ENCODE assay signal across 15 cellular contexts in the genomic region with DNA sequence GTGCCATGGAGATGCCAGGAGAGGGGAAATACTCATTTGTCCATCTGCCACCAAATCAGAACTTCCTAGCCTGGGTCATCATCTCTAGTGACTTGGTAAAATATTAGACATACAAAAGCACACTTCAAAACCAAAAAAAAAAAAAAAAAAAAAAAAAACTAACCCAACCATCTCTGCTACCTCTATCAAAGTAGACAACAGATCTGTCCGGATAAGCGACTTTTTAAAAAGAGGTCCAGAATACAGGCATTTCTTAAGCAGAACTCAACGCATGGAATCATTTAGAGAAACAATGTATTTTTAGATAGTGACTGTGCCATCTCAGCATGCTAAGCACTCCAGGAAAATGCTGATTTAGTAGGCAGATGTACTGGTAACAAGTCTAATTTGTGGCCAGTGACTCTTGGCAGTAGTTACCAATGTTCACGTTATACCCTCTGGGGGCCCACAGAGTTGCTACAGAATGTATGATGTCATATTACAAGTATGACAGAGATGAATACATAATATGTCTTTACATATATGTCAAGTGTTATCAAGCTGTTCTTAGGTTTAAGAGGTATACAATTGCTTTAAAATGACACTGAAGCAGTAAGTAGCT.
DNase-seq lines count a peak whose midpoint lies in the region; ATAC-seq and TF ChIP-seq lines count a peak whose summit lies in the region.
"Had no signal": no experiment of that assay in that cellular context is flagged by ENCODE, and none has a peak within 500 bp of the region (broad histone marks: within the 10 kb centered on the region; RNA-seq: fewer than 3 reads in every experiment).

No MANE protein-coding gene starts in this region.

- H3K27ac ChIP-seq in psoas muscle, result no peak overlapping the region
- H3K27ac ChIP-seq: esophagus squamous epithelium, skin epidermis, upper lobe of left lung had no signal

- H3K4me1 ChIP-seq in psoas muscle, result peaks cover 13% of the 10 kb centered on the region
- H3K4me1 ChIP-seq: esophagus squamous epithelium, upper lobe of left lung had no signal

- no peak overlapping the region for H3K4me3 Mint-ChIP-seq in activated CD4-positive, alpha-beta memory T cell treated with anti-CD3 and anti-CD28 coated beads for 36 hours
- no peak overlapping the region for H3K4me3 Mint-ChIP-seq in activated CD4-positive, alpha-beta memory T cell treated with anti-CD3 and anti-CD28 coated beads, Interleukin-2, amount 10 ng/mL, durations not matched to agents 7 days and 5 days
- H3K4me3 Mint-ChIP-seq: natural killer cell treated with Interleukin-12 subunit alpha and Interleukin-12 subunit beta and Interleukin-15 and Interleukin-18, amount 100 ng/mL, for 72 hours had no signal

- peaks cover 34% of the 10 kb centered on the region for H3K36me3 Mint-ChIP-seq in activated CD4-positive, alpha-beta memory T cell treated with anti-CD3 and anti-CD28 coated beads for 36 hours
- H3K36me3 Mint-ChIP-seq in activated CD4-positive, alpha-beta memory T cell treated with anti-CD3 and anti-CD28 coated beads, Interleukin-2, amount 10 ng/mL, durations not matched to agents 7 days and 5 days (ENCODE audit: low read depth), result peaks cover 21% of the 10 kb centered on the region

- no peaks in the 10 kb centered on the region for H3K9me3 ChIP-seq in MG63
- no peaks in the 10 kb centered on the region for H3K9me3 ChIP-seq in psoas muscle
- H3K9me3 ChIP-seq: esophagus squamous epithelium, upper lobe of left lung had no signal

- no peak for TF ChIP-seq CTCF in psoas muscle (IDR thresholded peaks at IDR 0.05)

- peak; percentile 89 to 96 (median 92) for ATAC-seq in psoas muscle

- peak; percentile 13 for DNase-seq in activated CD4-positive, alpha-beta memory T cell treated with anti-CD3 and anti-CD28 coated beads for 36 hours
- no peak for DNase-seq in activated CD4-positive, alpha-beta memory T cell treated with anti-CD3 and anti-CD28 coated beads, Interleukin-2, amount 10 ng/mL, durations not matched to agents 7 days and 5 days
- DNase-seq in MG63, result peak; percentile 62
- peak; percentile 29 for DNase-seq in cerebellar cortex (ENCODE audit: low spot score)
- DNase-seq in psoas muscle, result no peak
- DNase-seq in NCI-H524 (lab: John Stamatoyannopoulos, UW), result no peak
- DNase-seq in cerebellar nuclear complex (lab: John Stamatoyannopoulos, UW), result no peak
- DNase-seq in activated naive CD4-positive, alpha-beta T cell treated with Interleukin-2 at 50 U/mL for 16 hours, result no peak
- DNase-seq: AML-193, DMS79 treated with DMSO at 0.1 percent for 48 hours, esophagus squamous epithelium, kidney, upper lobe of left lung had no signal

- H3K9me3 Mint-ChIP-seq in activated CD4-positive, alpha-beta memory T cell treated with anti-CD3 and anti-CD28 coated beads for 36 hours, result no peaks in the 10 kb centered on the region
- no peaks in the 10 kb centered on the region for H3K9me3 Mint-ChIP-seq in activated CD4-positive, alpha-beta memory T cell treated with anti-CD3 and anti-CD28 coated beads, Interleukin-2, amount 10 ng/mL, durations not matched to agents 7 days and 5 days
- H3K9me3 Mint-ChIP-seq: natural killer cell treated with Interleukin-12 subunit alpha and Interleukin-12 subunit beta and Interleukin-15 and Interleukin-18, amount 100 ng/mL, for 72 hours had no signal

- no peaks in the 10 kb centered on the region for H3K27me3 Mint-ChIP-seq in activated CD4-positive, alpha-beta memory T cell treated with anti-CD3 and anti-CD28 coated beads for 36 hours
- no peaks in the 10 kb centered on the region for H3K27me3 Mint-ChIP-seq in activated CD4-positive, alpha-beta memory T cell treated with anti-CD3 and anti-CD28 coated beads, Interleukin-2, amount 10 ng/mL, durations not matched to agents 7 days and 5 days
- H3K27me3 Mint-ChIP-seq: natural killer cell treated with Interleukin-12 subunit alpha and Interleukin-12 subunit beta and Interleukin-15 and Interleukin-18, amount 100 ng/mL, for 72 hours had no signal

- H3K4me3 ChIP-seq in MG63 (no peak overlapping the region), psoas muscle (no peak overlapping the region)
- H3K4me3 ChIP-seq: esophagus squamous epithelium, skin epidermis, upper lobe of left lung had no signal

- H3K36me3 ChIP-seq in MG63 (peaks cover 39% of the 10 kb centered on the region), psoas muscle (ENCODE audit: insufficient read depth in 1 of 2, low read depth in 1 of 2) (peaks cover 5 to 22% of the 10 kb centered on the region in 2 donors)

- H3K27me3 ChIP-seq in MG63 (no peaks in the 10 kb centered on the region), psoas muscle (ENCODE audit: insufficient read depth in 3 of 3, low read length in 2 of 3) (no peaks in the 10 kb centered on the region)
- H3K27me3 ChIP-seq: esophagus squamous epithelium, upper lobe of left lung had no signal

- no peak overlapping the region for H3K27ac Mint-ChIP-seq in activated CD4-positive, alpha-beta memory T cell treated with anti-CD3 and anti-CD28 coated beads for 36 hours
- no peak overlapping the region for H3K27ac Mint-ChIP-seq in activated CD4-positive, alpha-beta memory T cell treated with anti-CD3 and anti-CD28 coated beads, Interleukin-2, amount 10 ng/mL, durations not matched to agents 7 days and 5 days
- H3K27ac Mint-ChIP-seq: natural killer cell treated with Interleukin-12 subunit alpha and Interleukin-12 subunit beta and Interleukin-15 and Interleukin-18, amount 100 ng/mL, for 72 hours had no signal

- intact Hi-C loops in activated CD4-positive, alpha-beta memory T cell treated with anti-CD3 and anti-CD28 coated beads for 36 hours (cut with micrococcal nuclease), result no loop called here
- intact Hi-C loops in psoas muscle (cut with DNase I), result no loop called here

- CTCF ChIA-PET in activated CD4-positive, alpha-beta memory T cell treated with anti-CD3 and anti-CD28 coated beads for 36 hours (lab: Charles Lee), result interaction anchor here (0.6 to 1.8 kb wide), 3 partner anchors 8 to 14 kb away, joined by 3 to 6 read pairs (median 5); no protein-coding TSS in a partner anchor
- CTCF ChIA-PET in activated CD4-positive, alpha-beta memory T cell treated with anti-CD3 and anti-CD28 coated beads, Interleukin-2, amount 10 ng/mL, durations not matched to agents 7 days and 5 days (lab: Charles Lee), result interaction anchor here (0.6 to 1.7 kb wide), 3 partner anchors 13 to 667 kb away, joined by 3 to 4 read pairs (median 4); no protein-coding TSS in a partner anchor

- H3K4me1 Mint-ChIP-seq in activated CD4-positive, alpha-beta memory T cell treated with anti-CD3 and anti-CD28 coated beads for 36 hours (ENCODE audit: low read depth), result peaks cover 18% of the 10 kb centered on the region
- no peaks in the 10 kb centered on the region for H3K4me1 Mint-ChIP-seq in activated CD4-positive, alpha-beta memory T cell treated with anti-CD3 and anti-CD28 coated beads, Interleukin-2, amount 10 ng/mL, durations not matched to agents 7 days and 5 days

- WGBS in psoas muscle, 3 donors, result 45 to 57% (median 49%) methylated on average over 4 of the region's 4 CpGs

- POLR2A ChIA-PET in activated CD4-positive, alpha-beta memory T cell treated with anti-CD3 and anti-CD28 coated beads for 36 hours (lab: Charles Lee), result no interaction called here
- POLR2A ChIA-PET in activated CD4-positive, alpha-beta memory T cell treated with anti-CD3 and anti-CD28 coated beads, Interleukin-2, amount 10 ng/mL, durations not matched to agents 7 days and 5 days (lab: Charles Lee), result no interaction called here

Comparison
In these comparisons a context has a peak if more than half of its experiments do, and no peak if none do; other contexts are left out.
1. DNase-seq: peak in activated CD4-positive, alpha-beta memory T cell treated with anti-CD3 and anti-CD28 coated beads for 36 hours (single experiment), MG63 (single experiment) and cerebellar cortex (single experiment); none in activated CD4-positive, alpha-beta memory T cell treated with anti-CD3 and anti-CD28 coated beads, Interleukin-2, amount 10 ng/mL, durations not matched to agents 7 days and 5 days (single experiment), psoas muscle (0 of 2), NCI-H524 (0 of 2), cerebellar nuclear complex (0 of 2) and activated naive CD4-positive, alpha-beta T cell treated with Interleukin-2 at 50 U/mL for 16 hours (single experiment).